In the genomic region with DNA sequence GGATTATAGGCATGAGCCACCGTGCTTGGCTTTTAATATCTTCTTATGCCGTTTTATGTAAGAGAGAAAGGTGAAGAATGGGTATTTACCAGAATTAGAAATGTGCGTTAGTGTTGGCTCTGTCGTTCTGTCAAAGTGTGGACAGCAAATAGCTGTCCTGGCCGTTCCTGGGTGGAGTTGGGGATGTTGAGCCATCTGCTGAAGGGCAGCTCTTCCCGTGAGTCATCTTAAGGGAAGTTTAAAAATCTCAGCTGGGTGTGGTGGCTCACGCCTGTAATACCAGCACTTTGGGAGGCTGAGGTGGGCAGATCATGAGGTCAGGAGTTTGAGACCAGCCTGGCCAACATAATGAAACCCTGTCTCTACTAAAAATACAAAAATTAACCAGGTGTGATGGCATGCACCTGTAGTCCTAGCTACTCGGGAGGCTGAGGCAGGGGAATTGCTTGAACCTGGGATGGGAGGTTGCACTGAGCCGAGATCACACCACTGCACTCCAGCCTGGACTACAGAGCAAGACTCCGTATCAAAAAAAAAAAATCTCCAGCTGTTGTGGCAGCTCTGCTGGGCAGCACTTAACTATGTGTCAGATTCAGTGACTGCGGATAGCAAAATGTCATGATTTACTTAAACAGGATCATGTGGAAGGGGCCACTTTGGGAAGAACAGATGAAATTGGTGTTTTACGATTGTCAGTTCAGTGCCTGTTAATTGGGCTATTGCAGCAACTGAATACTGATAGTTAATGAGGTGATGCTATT, we compare ENCODE assay signal across 8 cellular contexts. TPM values are rescaled to one million over a fixed set of nuclear protein-coding genes. Genes with fewer than 3 reads are reported as not detected.
DNase-seq lines count a peak whose midpoint lies in the region; ATAC-seq and TF ChIP-seq lines count a peak whose summit lies in the region.
"Not testable (repeated sequence)": the region's sequence is repeated elsewhere in the genome, so short reads cannot be mapped to it uniquely, and the experiment has no call there.

No MANE protein-coding gene starts in this region.

- H3K36me3 Mint-ChIP-seq in CD4-positive, alpha-beta memory T cell: peaks cover 27 to 54% of the 10 kb centered on the region in 2 donors
- H3K36me3 Mint-ChIP-seq in activated CD4-positive, alpha-beta T cell treated with anti-CD3 and anti-CD28 coated beads, Interleukin-2, amount 10 ng/mL, durations not matched to agents 24 days and 14 days (ENCODE audit: low read depth): peaks cover 47% of the 10 kb centered on the region
- peaks cover 29% of the 10 kb centered on the region for H3K36me3 Mint-ChIP-seq in MCF 10A (ENCODE audit: insufficient read depth, unreplicated experiment)

- peak overlapping the region; percentile 74 for H3K27ac ChIP-seq in CD4-positive, alpha-beta memory T cell (ENCODE audit: low read depth, low read length)
- H3K27ac ChIP-seq in right lobe of liver (peak overlapping the region in 2 of 3 donors; percentile 44 to 53), psoas muscle (peak overlapping the region; percentile 75), upper lobe of left lung (peak overlapping the region; percentile 48 to 78 (median 62))

- H3K4me1 ChIP-seq in CD4-positive, alpha-beta memory T cell (ENCODE audit: insufficient read depth, low read length): peaks cover 97% of the 10 kb centered on the region
- peaks cover 0 to 22% (median 9%) of the 10 kb centered on the region in 4 donors for H3K4me1 ChIP-seq in right lobe of liver
- H3K4me1 ChIP-seq in psoas muscle: peaks cover 70% of the 10 kb centered on the region
- H3K4me1 ChIP-seq in upper lobe of left lung: peaks cover 47 to 61% (median 55%) of the 10 kb centered on the region in 4 donors

- not testable (repeated sequence) for H3K9me3 ChIP-seq in CD4-positive, alpha-beta memory T cell (ENCODE audit: control insufficient read depth in 1 of 2, low read length in 2 of 2); MG63; right lobe of liver; psoas muscle; upper lobe of left lung

- CTCF ChIA-PET in CD4-positive, alpha-beta memory T cell (lab: Charles Lee; ENCODE audit: partially characterized antibody): interaction anchor here (3.2 kb wide), 1 partner anchor 12 kb away, joined by 13 read pairs; no protein-coding TSS in a partner anchor
- CTCF ChIA-PET in MCF 10A (lab: Yijun Ruan, JAX): interaction anchor here (0.6 to 1.5 kb wide), 3 partner anchors 16 to 87 kb away, joined by 3 to 5 read pairs (median 3); no protein-coding TSS in a partner anchor

- peaks cover 17% of the 10 kb centered on the region for H3K36me3 ChIP-seq in CD4-positive, alpha-beta memory T cell (ENCODE audit: insufficient read depth, low read length)
- H3K36me3 ChIP-seq in MG63 (peaks cover 19% of the 10 kb centered on the region), psoas muscle (ENCODE audit: insufficient read depth in 1 of 2, low read depth in 1 of 2) (peaks cover 0 to 24% of the 10 kb centered on the region in 2 donors), upper lobe of left lung (peaks cover 0 to 20% (median 14%) of the 10 kb centered on the region in 4 donors)
- not testable (repeated sequence) for H3K36me3 ChIP-seq in right lobe of liver

- not testable (repeated sequence) for BruUV-seq in MCF 10A (replicated peaks; lab: Mats Ljungman, UMichigan)

- not testable (repeated sequence) for DNase-seq in CD4-positive, alpha-beta memory T cell; activated CD4-positive, alpha-beta T cell treated with anti-CD3 and anti-CD28 coated beads, Interleukin-2, amount 10 ng/mL, durations not matched to agents 24 days and 14 days; right lobe of liver
- peak; percentile 34 for DNase-seq in MG63
- peak; percentile 55 for DNase-seq in MCF 10A (ENCODE audit: unreplicated experiment)
- DNase-seq in fibroblast of the aortic adventitia (ENCODE audit: low read depth): peak; percentile 54
- DNase-seq in psoas muscle: peak; percentile 56 to 71
- DNase-seq in upper lobe of left lung: peak in 1 of 2 donors; percentile 66

- not testable (repeated sequence) for H3K27me3 ChIP-seq in CD4-positive, alpha-beta memory T cell (ENCODE audit: insufficient read depth, low read length); MG63; right lobe of liver; psoas muscle (ENCODE audit: insufficient read depth in 3 of 3, low read length in 2 of 3); upper lobe of left lung

- H3K27ac Mint-ChIP-seq in CD4-positive, alpha-beta memory T cell: peak overlapping the region; percentile 89 to 99 (median 96)
- peak overlapping the region; percentile 52 for H3K27ac Mint-ChIP-seq in activated CD4-positive, alpha-beta T cell treated with anti-CD3 and anti-CD28 coated beads, Interleukin-2, amount 10 ng/mL, durations not matched to agents 24 days and 14 days
- H3K27ac Mint-ChIP-seq in MCF 10A (ENCODE audit: low read depth, unreplicated experiment): peak overlapping the region; percentile 92

- not testable (repeated sequence) for TF ChIP-seq EP300 in upper lobe of left lung (IDR thresholded peaks at IDR 0.05)

- not testable (repeated sequence) for H3K9me3 Mint-ChIP-seq in CD4-positive, alpha-beta memory T cell; activated CD4-positive, alpha-beta T cell treated with anti-CD3 and anti-CD28 coated beads, Interleukin-2, amount 10 ng/mL, durations not matched to agents 24 days and 14 days; MCF 10A (ENCODE audit: unreplicated experiment)

- POLR2A ChIA-PET in CD4-positive, alpha-beta memory T cell (lab: Charles Lee; ENCODE audit: partially characterized antibody): interaction anchor here (1.3 to 29.4 kb wide), 3 partner anchors 6 to 40 kb away, joined by 5 to 1226 read pairs (median 1226); partner anchors contain the start of genes OGDH and TMED4
- POLR2A ChIA-PET in MCF 10A (lab: Yijun Ruan, JAX): interaction anchor here (0.7 to 3.0 kb wide), 9 partner anchors 9 to 1313 kb away, joined by 3 to 22 read pairs (median 6); partner anchors contain the start of gene OGDH

- peak; percentile 43 to 45 (median 44) for ATAC-seq in right lobe of liver
- ATAC-seq in psoas muscle: peak; percentile 71 to 89 (median 86)
- ATAC-seq in upper lobe of left lung (ENCODE audit: low FRiP score in 2 of 2): peak; percentile 60 to 93

- H3K4me3 ChIP-seq in CD4-positive, alpha-beta memory T cell (ENCODE audit: low read length in 2 of 2); MG63; fibroblast of the aortic adventitia (ENCODE audit: low read depth, low read length); right lobe of liver; psoas muscle; upper lobe of left lung: not testable (repeated sequence)

- TF ChIP-seq CTCF in MCF 10A (IDR thresholded peaks at IDR 0.05; ENCODE audit: unreplicated experiment); fibroblast of the aortic adventitia (IDR thresholded peaks at IDR 0.05; ENCODE audit: insufficient read depth, low read length); right lobe of liver (IDR thresholded peaks at IDR 0.05); psoas muscle (IDR thresholded peaks at IDR 0.05); upper lobe of left lung (IDR thresholded peaks at IDR 0.05): not testable (repeated sequence)

- H3K4me3 Mint-ChIP-seq in CD4-positive, alpha-beta memory T cell: peak overlapping the region in 6 of 8 donors; percentile 10 to 63 (median 52)
- H3K4me3 Mint-ChIP-seq in activated CD4-positive, alpha-beta T cell treated with anti-CD3 and anti-CD28 coated beads, Interleukin-2, amount 10 ng/mL, durations not matched to agents 24 days and 14 days: not testable (repeated sequence)
- peak overlapping the region; percentile 66 for H3K4me3 Mint-ChIP-seq in MCF 10A (ENCODE audit: unreplicated experiment)

- H3K27me3 Mint-ChIP-seq in CD4-positive, alpha-beta memory T cell; activated CD4-positive, alpha-beta T cell treated with anti-CD3 and anti-CD28 coated beads, Interleukin-2, amount 10 ng/mL, durations not matched to agents 24 days and 14 days; MCF 10A (ENCODE audit: insufficient read depth, unreplicated experiment): not testable (repeated sequence)

- H3K4me1 Mint-ChIP-seq in CD4-positive, alpha-beta memory T cell: peaks cover 78 to 98% (median 89%) of the 10 kb centered on the region in 4 donors
- peaks cover 77% of the 10 kb centered on the region for H3K4me1 Mint-ChIP-seq in activated CD4-positive, alpha-beta T cell treated with anti-CD3 and anti-CD28 coated beads, Interleukin-2, amount 10 ng/mL, durations not matched to agents 24 days and 14 days
- peaks cover 30% of the 10 kb centered on the region for H3K4me1 Mint-ChIP-seq in MCF 10A (ENCODE audit: insufficient read depth, unreplicated experiment)

- intact Hi-C loops in CD4-positive, alpha-beta memory T cell (cut with micrococcal nuclease): loop anchor here (1.0 to 2.0 kb wide), 2 partner anchors 10 to 15 kb away; partner anchors contain the start of gene OGDH
- intact Hi-C loops in activated CD4-positive, alpha-beta T cell treated with anti-CD3 and anti-CD28 coated beads, Interleukin-2, amount 10 ng/mL, durations not matched to agents 24 days and 14 days (cut with micrococcal nuclease): loop anchor here (1.0 to 2.0 kb wide), 3 partner anchors 12 to 17 kb away; partner anchors contain the start of gene OGDH
- intact Hi-C loops in MCF 10A (cut with micrococcal nuclease); right lobe of liver (cut with DNase I); psoas muscle (cut with DNase I): not testable (repeated sequence)

- 75% methylated on average over 11 of the region's 12 CpGs for WGBS in right lobe of liver (ENCODE audit: insufficient coverage, low coverage, low lambda C conversion rate, missing lambda C conversion rate)
- whole genome bisulfite sequencing in psoas muscle, 3 donors: 48 to 73% (median 53%) methylated on average over 12 of the region's 12 CpGs
- 69 to 78% methylated on average over 12 of the region's 12 CpGs for WGBS in upper lobe of left lung, 2 donors

- TF ChIP-seq POLR2A in right lobe of liver (IDR thresholded peaks at IDR 0.05): not testable (repeated sequence)
- TF ChIP-seq POLR2A in upper lobe of left lung (IDR thresholded peaks at IDR 0.05): peak in 1 of 4 donors; percentile 26

RNA-seq across cellular contexts. Expression of gene OGDH, which starts 15.1 kb away (rescaled TPM):
- 100 to 1,000 TPM; 116 to 126 TPM for total RNA-seq in CD4-positive, alpha-beta memory T cell
- 10 to 100 TPM; 42.2 to 61.6 TPM for polyA plus RNA-seq in CD4-positive, alpha-beta memory T cell
- total RNA-seq in MG63 (2014; rRNA removed; shearing (Covaris generic); ENCODE audit: low replicate concordance): 31.6 and 54.0 TPM in 2 replicates
- total RNA-seq in activated CD4-positive, alpha-beta T cell treated with anti-CD3 and anti-CD28 coated beads, Interleukin-2, amount 10 ng/mL, durations not matched to agents 24 days and 14 days: 99.5 and 102 TPM in 2 replicates
- total RNA-seq in MCF 10A (2022) (75.1 and 91.1 TPM in 2 replicates), fibroblast of the aortic adventitia (ENCODE audit: low replicate concordance) (26.2 and 85.6 TPM in 2 replicates), right lobe of liver (10 to 100 TPM; 46.6 to 63.2 (median 55.8) TPM), psoas muscle (100 to 1,000 TPM; 252 to 500 (median 326) TPM), upper lobe of left lung (100 to 1,000 TPM in 4 of 6 donors, 10 to 100 TPM in 2; 76.1 to 160 (median 134) TPM)
- polyA plus RNA-seq in psoas muscle: 100 to 1,000 TPM; 176 to 181 (median 179) TPM

RNA-seq across cellular contexts. Expression of gene TMED4, which starts 39.5 kb away (rescaled TPM):
- 100 to 1,000 TPM; 108 to 110 TPM for total RNA-seq in CD4-positive, alpha-beta memory T cell
- 10 to 100 TPM; 65.4 to 68.1 TPM for polyA plus RNA-seq in CD4-positive, alpha-beta memory T cell
- total RNA-seq in MG63 (2014; rRNA removed; shearing (Covaris generic); ENCODE audit: low replicate concordance): 113 and 152 TPM in 2 replicates
- 78.4 and 80.2 TPM in 2 replicates for total RNA-seq in activated CD4-positive, alpha-beta T cell treated with anti-CD3 and anti-CD28 coated beads, Interleukin-2, amount 10 ng/mL, durations not matched to agents 24 days and 14 days
- total RNA-seq in MCF 10A (2022) (49.7 and 58.0 TPM in 2 replicates), fibroblast of the aortic adventitia (ENCODE audit: low replicate concordance) (48.3 and 78.5 TPM in 2 replicates), right lobe of liver (10 to 100 TPM; 32.5 to 91.1 (median 41.7) TPM), psoas muscle (10 to 100 TPM; 43.1 to 64.4 (median 46.0) TPM), upper lobe of left lung (100 to 1,000 TPM in 4 of 6 donors, 10 to 100 TPM in 2; 78.8 to 205 (median 126) TPM)
- polyA plus RNA-seq in psoas muscle: 10 to 100 TPM; 29.8 to 49.0 (median 35.3) TPM

RNA-seq across cellular contexts. Expression of gene DDX56, which starts 47.8 kb away (rescaled TPM):
- 100 to 1,000 TPM; 109 to 114 TPM for total RNA-seq in CD4-positive, alpha-beta memory T cell
- polyA plus RNA-seq in CD4-positive, alpha-beta memory T cell: 10 to 100 TPM; 48.9 to 50.5 TPM
- 92.8 and 155 TPM in 2 replicates for total RNA-seq in MG63 (2014; rRNA removed; shearing (Covaris generic); ENCODE audit: low replicate concordance)
- 162 and 172 TPM in 2 replicates for total RNA-seq in activated CD4-positive, alpha-beta T cell treated with anti-CD3 and anti-CD28 coated beads, Interleukin-2, amount 10 ng/mL, durations not matched to agents 24 days and 14 days
- total RNA-seq in MCF 10A (2022) (104 and 105 TPM in 2 replicates), fibroblast of the aortic adventitia (ENCODE audit: low replicate concordance) (14.6 and 48.4 TPM in 2 replicates), right lobe of liver (10 to 100 TPM; 31.8 to 42.2 (median 36.5) TPM), psoas muscle (10 to 100 TPM; 44.0 to 72.1 (median 53.7) TPM), upper lobe of left lung (100 to 1,000 TPM in 1 of 6 donors, 10 to 100 TPM in 5; 37.6 to 105 (median 57.0) TPM)
- 10 to 100 TPM; 38.1 to 85.8 (median 67.8) TPM for polyA plus RNA-seq in psoas muscle
